Comparison of ENCODE assay signal across 25 cellular contexts in the genomic region with DNA sequence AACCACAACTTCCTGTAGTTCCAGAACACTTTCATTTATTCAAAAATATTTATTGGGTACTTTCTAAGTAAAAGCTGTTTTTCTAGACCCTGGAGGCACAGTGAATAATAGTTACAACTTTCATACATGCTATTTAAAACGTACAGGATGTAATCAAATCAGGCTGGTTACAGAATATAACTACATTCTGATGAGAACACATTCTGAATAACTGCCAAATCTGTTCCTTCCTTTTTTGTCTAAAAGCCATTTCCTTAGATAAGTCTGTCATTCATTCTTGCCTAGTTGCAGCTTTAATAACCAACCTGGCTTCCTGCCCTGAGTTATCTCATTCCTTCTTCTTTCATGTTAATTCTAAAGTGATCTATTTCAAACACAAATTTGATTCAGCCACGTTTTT.
"Had no signal": no experiment of that assay in that cellular context is flagged by ENCODE, and none has a peak within 500 bp of the region (broad histone marks: within the 10 kb centered on the region; RNA-seq: fewer than 3 reads in every experiment).

No MANE protein-coding gene starts in this region.

- H3K4me3 ChIP-seq: body of pancreas, MG63, Peyer's patch, SJSA1 had no signal

- H3K36me3 ChIP-seq: MG63, Peyer's patch, SJSA1 had no signal

- H3K4me1 ChIP-seq: body of pancreas, Peyer's patch, SJSA1 had no signal

- FAIRE-seq: bronchial epithelial cell had no signal

- H3K9me3 ChIP-seq: body of pancreas, MG63, Peyer's patch, SJSA1 had no signal

- ATAC-seq: activated CD8-positive, alpha-beta T cell treated with anti-CD3 and anti-CD28 coated beads, Interleukin-2, amount 10 ng/mL, durations not matched to agents 7 days and 5 days; body of pancreas; WTC11 had no signal

- H3K27ac ChIP-seq: body of pancreas, KMS-11, Peyer's patch, SJSA1 had no signal

- H3K27me3 ChIP-seq: body of pancreas, MG63, Peyer's patch, SJSA1 had no signal

- DNase-seq: activated CD4-positive, alpha-beta T cell treated with anti-CD3 and anti-CD28 coated beads for 48 hours; activated CD4-positive, alpha-beta T cell treated with anti-CD3 and anti-CD28 coated beads, Interleukin-2, amount 50 U/mL, for 4 hours; activated CD4-positive, CD25-positive, alpha-beta regulatory T cell treated with anti-CD3 and anti-CD28 coated beads, Interleukin-2, amount 50 U/mL, for 72 hours; activated CD8-positive, alpha-beta T cell treated with anti-CD3 and anti-CD28 coated beads, Interleukin-2, amount 10 ng/mL, durations not matched to agents 7 days and 5 days; activated effector memory CD4-positive, alpha-beta T cell treated with Interleukin-2 at 50 U/mL for 16 hours; activated naive CD4-positive, alpha-beta T cell; activated T-cell treated with anti-CD3 and anti-CD28 coated beads, Interleukin-2, amount 50 U/mL, for 24 hours; aorta; body of pancreas; central memory CD4-positive, alpha-beta T cell; MG63; MV-4-11; NCI-H1092 treated with DMSO at 0.1 percent for 48 hours; NCI-H1417 treated with DMSO at 0.1 percent for 48 hours; NCI-H1694; NCI-H2029; NCI-H2107; NCI-H524; Peyer's patch; SHP77; T-helper 1 cell had no signal
